9 cellular contexts compared by ENCODE assay signal in the genomic region with DNA sequence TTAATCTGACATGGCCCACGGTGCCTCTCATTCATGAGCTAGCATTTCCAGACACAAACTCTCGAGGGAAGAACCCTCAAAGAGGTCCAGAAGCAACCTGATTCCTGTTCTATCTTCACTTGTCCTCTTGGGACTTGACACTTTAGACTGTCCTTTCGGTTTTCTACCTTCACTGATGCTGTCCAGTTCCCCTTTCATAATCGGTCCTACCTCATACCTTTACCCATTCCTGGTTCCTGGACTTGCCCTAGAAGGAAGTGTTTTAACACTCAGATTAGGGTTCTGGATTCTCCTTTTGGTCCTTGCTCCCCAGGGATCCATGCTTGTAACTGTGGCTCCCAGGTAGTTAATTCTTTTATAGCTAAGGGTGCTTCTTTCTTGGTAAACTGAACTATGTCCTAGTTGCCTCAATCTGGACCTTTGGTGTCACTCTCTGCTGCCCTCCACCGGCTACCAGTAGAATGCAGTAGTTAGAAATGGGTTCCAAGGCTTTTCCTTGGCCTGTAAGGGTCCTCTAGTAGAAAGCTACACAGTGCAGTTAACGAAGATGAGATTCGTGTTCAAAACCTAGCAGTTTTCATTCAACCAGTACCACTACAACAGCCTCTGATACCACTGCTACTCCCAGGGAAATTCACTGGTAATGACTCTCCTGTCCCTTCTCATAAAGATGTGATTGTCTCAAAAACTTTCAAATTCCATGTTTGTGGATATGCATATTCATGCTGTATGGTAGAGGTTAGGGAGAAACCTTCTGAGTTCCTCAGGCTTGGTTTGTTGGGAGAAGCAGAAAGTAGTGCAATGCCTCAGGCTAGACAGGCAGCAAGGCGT.
DNase-seq lines count a peak whose midpoint lies in the region; FAIRE-seq and TF ChIP-seq lines count a peak whose summit lies in the region.
"Had no signal": no experiment of that assay in that cellular context is flagged by ENCODE, and none has a peak within 500 bp of the region (broad histone marks: within the 10 kb centered on the region; RNA-seq: fewer than 3 reads in every experiment).

No MANE protein-coding gene starts in this region.

- TF ChIP-seq POLR2A in H54 (IDR thresholded peaks at IDR 0.05; ENCODE audit: low read depth, low read length) (no peak), spleen (IDR thresholded peaks at IDR 0.05) (no peak)

- intact Hi-C loops in spleen (cut with DNase I; ENCODE audit: low total_unique reads): no loop called here

- no peaks in the 10 kb centered on the region for H3K36me3 ChIP-seq in spleen

- 66 to 77% (median 72%) methylated on average over 8 of the region's 8 CpGs for WGBS in spleen, 5 donors

- DNase-seq in DMS 273 (lab: John Stamatoyannopoulos, UW; ENCODE audit: unreplicated experiment) (peak; percentile 10), DMS 273 treated with DMSO at 0.1 percent for 48 hours (lab: John Stamatoyannopoulos, UW) (no peak), H54 (ENCODE audit: insufficient read length, low spot score) (peak; percentile 4), NCI-H1694 (lab: John Stamatoyannopoulos, UW) (peak; percentile 36), fibroblast of mammary gland (ENCODE audit: low read depth) (peak; percentile 21), spleen (no peak), COLO829 (ENCODE audit: low spot score) (no peak), DMS114 treated with DMSO at 0.1 percent for 48 hours (lab: John Stamatoyannopoulos, UW; ENCODE audit: unreplicated experiment) (no peak)

- H3K4me3 ChIP-seq in fibroblast of mammary gland (ENCODE audit: control insufficient read depth, low read depth, low read length): no peak overlapping the region
- H3K4me3 ChIP-seq in spleen: no peak overlapping the region

- no peak overlapping the region for H3K27ac ChIP-seq in spleen

- FAIRE-seq in H54 (lab: Jason Lieb, UNC): peak; percentile 53
- FAIRE-seq: A204.1 had no signal

- H3K4me1 ChIP-seq in spleen: no peaks in the 10 kb centered on the region

- no peaks in the 10 kb centered on the region for H3K9me3 ChIP-seq in spleen

- TF ChIP-seq CTCF in fibroblast of mammary gland (conservative IDR thresholded peaks at IDR 0.05; ENCODE audit: control insufficient read depth, insufficient read depth, low read depth, low read length) (peak; percentile 74), spleen (IDR thresholded peaks at IDR 0.05 in 8 of 11, conservative IDR thresholded peaks at IDR 0.05 in 3 of 11) (peak in 6 of 11 experiments; percentile 26 to 58 (median 46))

- H3K27me3 ChIP-seq in spleen (replicated peaks in 1 of 7): no peaks in the 10 kb centered on the region

Comparison
In these comparisons a context has a peak if more than half of its experiments do, and no peak if none do; other contexts are left out.
1. DNase-seq: peak in DMS 273 (single experiment), H54 (single experiment), NCI-H1694 (single experiment) and fibroblast of mammary gland (single experiment); none in DMS 273 treated with DMSO at 0.1 percent for 48 hours (single experiment), spleen (single experiment), COLO829 (single experiment) and DMS114 treated with DMSO at 0.1 percent for 48 hours (single experiment).